1 cellular context compared by ENCODE assay signal in the genomic region with DNA sequence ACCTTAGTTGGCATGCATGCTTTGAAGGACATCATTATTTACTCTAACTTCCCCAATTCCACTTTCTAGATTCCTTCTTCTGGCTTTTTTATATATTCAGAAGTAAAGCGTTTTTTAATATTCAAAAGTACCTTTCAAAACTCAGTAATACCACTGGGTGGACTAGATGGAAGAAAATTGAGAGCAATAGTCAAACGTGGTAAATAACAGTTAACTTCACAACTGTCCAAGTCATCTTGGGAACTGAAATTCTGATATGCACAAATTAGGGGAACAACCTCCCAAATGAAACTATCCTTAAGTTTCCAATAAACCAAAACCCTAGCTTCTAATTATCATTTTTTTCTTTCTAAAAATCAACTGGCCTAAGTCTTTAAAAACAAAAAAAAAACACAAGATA.
TF ChIP-seq lines count a peak whose summit lies in the region.

No MANE protein-coding gene starts in this region.

TF ChIP-seq in GM23338, 12 proteins besides CTCF, POLR2A, EP300 and RAD21 (continued from another document):
- TF ChIP-seq, protein P1, sequence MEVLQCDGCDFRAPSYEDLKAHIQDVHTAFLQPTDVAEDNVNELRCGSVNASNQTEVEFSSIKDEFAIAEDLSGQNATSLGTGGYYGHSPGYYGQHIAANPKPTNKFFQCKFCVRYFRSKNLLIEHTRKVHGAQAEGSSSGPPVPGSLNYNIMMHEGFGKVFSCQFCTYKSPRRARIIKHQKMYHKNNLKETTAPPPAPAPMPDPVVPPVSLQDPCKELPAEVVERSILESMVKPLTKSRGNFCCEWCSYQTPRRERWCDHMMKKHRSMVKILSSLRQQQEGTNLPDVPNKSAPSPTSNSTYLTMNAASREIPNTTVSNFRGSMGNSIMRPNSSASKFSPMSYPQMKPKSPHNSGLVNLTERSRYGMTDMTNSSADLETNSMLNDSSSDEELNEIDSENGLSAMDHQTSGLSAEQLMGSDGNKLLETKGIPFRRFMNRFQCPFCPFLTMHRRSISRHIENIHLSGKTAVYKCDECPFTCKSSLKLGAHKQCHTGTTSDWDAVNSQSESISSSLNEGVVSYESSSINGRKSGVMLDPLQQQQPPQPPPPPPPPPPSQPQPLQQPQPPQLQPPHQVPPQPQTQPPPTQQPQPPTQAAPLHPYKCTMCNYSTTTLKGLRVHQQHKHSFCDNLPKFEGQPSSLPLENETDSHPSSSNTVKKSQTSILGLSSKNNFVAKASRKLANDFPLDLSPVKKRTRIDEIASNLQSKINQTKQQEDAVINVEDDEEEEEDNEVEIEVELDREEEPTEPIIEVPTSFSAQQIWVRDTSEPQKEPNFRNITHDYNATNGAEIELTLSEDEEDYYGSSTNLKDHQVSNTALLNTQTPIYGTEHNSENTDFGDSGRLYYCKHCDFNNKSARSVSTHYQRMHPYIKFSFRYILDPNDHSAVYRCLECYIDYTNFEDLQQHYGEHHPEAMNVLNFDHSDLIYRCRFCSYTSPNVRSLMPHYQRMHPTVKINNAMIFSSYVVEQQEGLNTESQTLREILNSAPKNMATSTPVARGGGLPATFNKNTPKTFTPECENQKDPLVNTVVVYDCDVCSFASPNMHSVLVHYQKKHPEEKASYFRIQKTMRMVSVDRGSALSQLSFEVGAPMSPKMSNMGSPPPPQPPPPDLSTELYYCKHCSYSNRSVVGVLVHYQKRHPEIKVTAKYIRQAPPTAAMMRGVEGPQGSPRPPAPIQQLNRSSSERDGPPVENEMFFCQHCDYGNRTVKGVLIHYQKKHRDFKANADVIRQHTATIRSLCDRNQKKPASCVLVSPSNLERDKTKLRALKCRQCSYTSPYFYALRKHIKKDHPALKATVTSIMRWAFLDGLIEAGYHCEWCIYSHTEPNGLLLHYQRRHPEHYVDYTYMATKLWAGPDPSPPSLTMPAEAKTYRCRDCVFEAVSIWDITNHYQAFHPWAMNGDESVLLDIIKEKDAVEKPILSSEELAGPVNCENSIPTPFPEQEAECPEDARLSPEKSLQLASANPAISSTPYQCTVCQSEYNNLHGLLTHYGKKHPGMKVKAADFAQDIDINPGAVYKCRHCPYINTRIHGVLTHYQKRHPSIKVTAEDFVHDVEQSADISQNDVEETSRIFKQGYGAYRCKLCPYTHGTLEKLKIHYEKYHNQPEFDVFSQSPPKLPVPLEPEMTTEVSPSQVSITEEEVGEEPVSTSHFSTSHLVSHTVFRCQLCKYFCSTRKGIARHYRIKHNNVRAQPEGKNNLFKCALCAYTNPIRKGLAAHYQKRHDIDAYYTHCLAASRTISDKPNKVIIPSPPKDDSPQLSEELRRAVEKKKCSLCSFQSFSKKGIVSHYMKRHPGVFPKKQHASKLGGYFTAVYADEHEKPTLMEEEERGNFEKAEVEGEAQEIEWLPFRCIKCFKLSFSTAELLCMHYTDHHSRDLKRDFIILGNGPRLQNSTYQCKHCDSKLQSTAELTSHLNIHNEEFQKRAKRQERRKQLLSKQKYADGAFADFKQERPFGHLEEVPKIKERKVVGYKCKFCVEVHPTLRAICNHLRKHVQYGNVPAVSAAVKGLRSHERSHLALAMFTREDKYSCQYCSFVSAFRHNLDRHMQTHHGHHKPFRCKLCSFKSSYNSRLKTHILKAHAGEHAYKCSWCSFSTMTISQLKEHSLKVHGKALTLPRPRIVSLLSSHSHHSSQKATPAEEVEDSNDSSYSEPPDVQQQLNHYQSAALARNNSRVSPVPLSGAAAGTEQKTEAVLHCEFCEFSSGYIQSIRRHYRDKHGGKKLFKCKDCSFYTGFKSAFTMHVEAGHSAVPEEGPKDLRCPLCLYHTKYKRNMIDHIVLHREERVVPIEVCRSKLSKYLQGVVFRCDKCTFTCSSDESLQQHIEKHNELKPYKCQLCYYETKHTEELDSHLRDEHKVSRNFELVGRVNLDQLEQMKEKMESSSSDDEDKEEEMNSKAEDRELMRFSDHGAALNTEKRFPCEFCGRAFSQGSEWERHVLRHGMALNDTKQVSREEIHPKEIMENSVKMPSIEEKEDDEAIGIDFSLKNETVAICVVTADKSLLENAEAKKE (CRISPR knock-in tag; IDR thresholded peaks at IDR 0.05): no peak
- TF ChIP-seq JUNB (IDR thresholded peaks at IDR 0.05; ENCODE audit: unreplicated experiment): no peak
- TF ChIP-seq ZNF331 (CRISPR knock-in tag; IDR thresholded peaks at IDR 0.05; ENCODE audit: low read depth): no peak
- TF ChIP-seq, protein P2, sequence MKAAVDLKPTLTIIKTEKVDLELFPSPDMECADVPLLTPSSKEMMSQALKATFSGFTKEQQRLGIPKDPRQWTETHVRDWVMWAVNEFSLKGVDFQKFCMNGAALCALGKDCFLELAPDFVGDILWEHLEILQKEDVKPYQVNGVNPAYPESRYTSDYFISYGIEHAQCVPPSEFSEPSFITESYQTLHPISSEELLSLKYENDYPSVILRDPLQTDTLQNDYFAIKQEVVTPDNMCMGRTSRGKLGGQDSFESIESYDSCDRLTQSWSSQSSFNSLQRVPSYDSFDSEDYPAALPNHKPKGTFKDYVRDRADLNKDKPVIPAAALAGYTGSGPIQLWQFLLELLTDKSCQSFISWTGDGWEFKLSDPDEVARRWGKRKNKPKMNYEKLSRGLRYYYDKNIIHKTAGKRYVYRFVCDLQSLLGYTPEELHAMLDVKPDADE (IDR thresholded peaks at IDR 0.05): no peak
- no peak for TF ChIP-seq ZNF114 (CRISPR knock-in tag; IDR thresholded peaks at IDR 0.05)
- no peak for TF ChIP-seq STAT1 (IDR thresholded peaks at IDR 0.05; ENCODE audit: unreplicated experiment)
